8 cellular contexts compared by ENCODE assay signal in the genomic region with DNA sequence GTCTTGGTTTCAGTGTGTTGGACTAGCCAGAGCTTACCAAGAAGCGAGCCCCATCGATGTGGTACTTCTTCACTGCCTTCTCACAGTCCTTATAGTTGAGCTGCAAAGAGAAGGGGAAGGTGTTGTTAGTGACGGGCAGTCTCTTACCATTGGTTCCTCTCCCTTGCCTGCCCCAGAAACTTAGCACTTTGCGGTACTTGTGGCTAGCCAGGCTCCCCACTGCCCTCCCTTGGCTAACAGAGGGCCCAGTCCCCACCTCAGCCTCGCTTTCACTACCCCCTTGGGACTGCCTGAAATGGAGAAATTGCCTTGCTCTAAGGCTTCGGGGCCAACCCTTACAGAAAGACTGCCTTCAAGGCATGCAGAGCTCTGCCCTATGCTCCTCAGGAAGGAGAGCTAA. TPM values are rescaled to one million over a fixed set of nuclear protein-coding genes. Genes with fewer than 3 reads are reported as not detected.
A peak's percentile ranks its signal among the peaks of the same experiment; 100 is the strongest.
DNase-seq lines count a peak whose midpoint lies in the region; ATAC-seq, FAIRE-seq and TF ChIP-seq lines count a peak whose summit lies in the region.

No MANE protein-coding gene starts in this region.

- H3K27me3 Mint-ChIP-seq in H9 (ENCODE audit: low read depth) = peaks cover 20% of the 10 kb centered on the region

- H3K9me3 ChIP-seq in H9 (ENCODE audit: control insufficient read depth, low read depth, low read length) (peaks cover 12% of the 10 kb centered on the region), aorta (ENCODE audit: control insufficient read depth, low read length) (peaks cover 6% of the 10 kb centered on the region)

- H2BK12ac ChIP-seq in H9 (ENCODE audit: insufficient read length, low read depth, low read length) = no peak overlapping the region

- no peak overlapping the region for H4K91ac ChIP-seq in H9 (ENCODE audit: insufficient read length, low read depth, low read length)

- no peak overlapping the region for H2BK5ac ChIP-seq in H9 (ENCODE audit: insufficient read length, low read length)

- H3K36me3 Mint-ChIP-seq in H9 (ENCODE audit: insufficient read depth in 1 of 3, low read depth in 3 of 3) = peaks cover 7 to 18% (median 9%) of the 10 kb centered on the region in 3 experiments; a peak in 6 of 7 replicates

- no peak overlapping the region for H2BK15ac ChIP-seq in H9 (ENCODE audit: low read depth, low read length)

- H3K4me1 ChIP-seq in H9 (ENCODE audit: insufficient read depth, low read length) (no peaks in the 10 kb centered on the region), aorta (ENCODE audit: control insufficient read depth in 1 of 2, insufficient read depth in 2 of 2, low read length in 2 of 2) (no peaks in the 10 kb centered on the region)

- no peak overlapping the region for H3K4ac ChIP-seq in H9 (ENCODE audit: low read depth, low read length)

- H3K27ac ChIP-seq in H9 (ENCODE audit: insufficient read length, low read depth, low read length) (no peak overlapping the region), aorta (ENCODE audit: low read depth in 1 of 2, low read length in 2 of 2) (no peak overlapping the region)

- no peak overlapping the region for H3K14ac ChIP-seq in H9 (ENCODE audit: insufficient read depth, low read length)

- no peak overlapping the region for H3K23ac ChIP-seq in H9 (ENCODE audit: insufficient read length, low read depth, low read length)

- no peak overlapping the region for H3K4me2 ChIP-seq in H9 (ENCODE audit: insufficient read depth, insufficient read length, low read length)

- intact Hi-C loops in aorta (cut with DNase I) = no loop called here

- no peak overlapping the region for H4K8ac ChIP-seq in H9 (replicated peaks; ENCODE audit: insufficient read length, low read depth, low read length)

- H3T11ph ChIP-seq in H9 (ENCODE audit: low read length) = no peak overlapping the region

- no peak overlapping the region for H2BK120ac ChIP-seq in H9 (ENCODE audit: low read depth, low read length, poor library complexity, severe bottlenecking)

- WGBS in H9 (ENCODE audit: extremely low coverage, insufficient read length, low lambda C conversion rate) = no CpG with 5 or more reads among the region's 6 CpGs
- WGBS in aorta, 2 donors = 78 to 80% methylated on average over 6 of the region's 6 CpGs

- H3K4me3 ChIP-seq in aorta (ENCODE audit: low read length in 2 of 2) = no peak overlapping the region

- TF ChIP-seq POLR2A in erythroblast (IDR thresholded peaks at IDR 0.05; ENCODE audit: low read length) (peak; percentile 35), H54 (IDR thresholded peaks at IDR 0.05; ENCODE audit: low read depth, low read length) (no peak)

- H3K4me3 Mint-ChIP-seq in H9 = no peak overlapping the region

- H3K79me2 ChIP-seq in H9 (ENCODE audit: insufficient read depth, low read length) = no peaks in the 10 kb centered on the region

- no peak overlapping the region for H2AK5ac ChIP-seq in H9 (ENCODE audit: insufficient read length, low read length)

- no peak overlapping the region for H4K5ac ChIP-seq in H9 (ENCODE audit: insufficient read length, low read depth, low read length)

- H3K79me1 ChIP-seq in H9 (ENCODE audit: insufficient read depth, low read depth, low read length, poor library complexity, severe bottlenecking) = no peaks in the 10 kb centered on the region

- no peak for TF ChIP-seq CTCF in H9 (conservative IDR thresholded peaks at IDR 0.05)

- peaks cover 17 to 19% of the 10 kb centered on the region in 2 experiments for H3K9me3 Mint-ChIP-seq in H9

- no peak overlapping the region for H3K27ac Mint-ChIP-seq in H9

- no peak for FAIRE-seq in H54 (lab: Jason Lieb, UNC)

- H3K27me3 ChIP-seq in H9 (ENCODE audit: insufficient read depth, low read length) (no peaks in the 10 kb centered on the region; the same call in 1 of the 2 replicates), aorta (ENCODE audit: control insufficient read depth in 1 of 2, insufficient read depth in 2 of 2, low read length in 1 of 2) (no peaks in the 10 kb centered on the region)

- H3K4me1 Mint-ChIP-seq in H9 = peaks cover 6 to 14% of the 10 kb centered on the region in 2 experiments; a peak in 3 of 4 replicates

- no peaks in the 10 kb centered on the region for H4K20me1 ChIP-seq in H9 (ENCODE audit: control insufficient read depth, insufficient read depth, insufficient read length)

- H3K9ac ChIP-seq in H9 (ENCODE audit: extremely low read depth, insufficient read length, low read length) = no peak overlapping the region

- H3K23me2 ChIP-seq in H9 (ENCODE audit: insufficient read length, low read depth, low read length, poor library complexity, severe bottlenecking) = no peaks in the 10 kb centered on the region

- no peak overlapping the region for H3K18ac ChIP-seq in H9 (ENCODE audit: insufficient read length, low read depth, low read length)

- no peak overlapping the region for H2AFZ ChIP-seq in H9 (ENCODE audit: low read length)

- H2BK20ac ChIP-seq in H9 (ENCODE audit: low read depth, low read length, poor library complexity, severe bottlenecking) = no peak overlapping the region

- no peak overlapping the region for H3K56ac ChIP-seq in H9 (ENCODE audit: insufficient read length, low read depth, low read length)

- ATAC-seq in GM18867 (IDR thresholded peaks at IDR 0.05; ENCODE audit: unreplicated experiment) (peak; percentile 91), aorta (ENCODE audit: low FRiP score) (peak; percentile 38)

- no peaks in the 10 kb centered on the region for H3K36me3 ChIP-seq in aorta (ENCODE audit: control insufficient read depth in 1 of 2, insufficient read depth in 2 of 2, low read length in 1 of 2)

- DNase-seq in H9 (peak; percentile 36), MV-4-11 (lab: John Stamatoyannopoulos, UW) (peak; percentile 99), erythroblast (lab: John Stamatoyannopoulos, UW) (peak in 1 of 2 experiments; percentile 28), aorta (peak in 1 of 2 donors; percentile 83), COLO668 (lab: John Stamatoyannopoulos, UW; ENCODE audit: unreplicated experiment) (no peak), H54 (ENCODE audit: insufficient read length, low spot score) (no peak), D341Med (ENCODE audit: low spot score) (no peak)

RNA-seq across cellular contexts. Expression of gene LCP2, which starts 4.3 kb away (rescaled TPM):
- total RNA-seq in H9 (2021) (0.09 TPM in 1 of 2 replicates, not detected in the other), aorta (10 to 100 TPM; 25.7 to 58.8 TPM)
- polyA plus RNA-seq in aorta = 10 to 100 TPM in 1 of 2 donors, 1 to 10 TPM in 1; 2.1 to 16.9 TPM

Comparison
In these comparisons a context has a peak if more than half of its experiments do, and no peak if none do; other contexts are left out.
1. DNase-seq: peak in H9 (single experiment) and MV-4-11 (single experiment); none in COLO668 (single experiment), H54 (single experiment) and D341Med (single experiment).
2. RNA of gene LCP2, which starts 4.3 kb away (total RNA-seq): 25.7 to 58.8 TPM in aorta; 0.09 TPM in H9; every median in the first group is over 10 times any median in the second.